23 cellular contexts compared by ENCODE assay signal in the genomic region with DNA sequence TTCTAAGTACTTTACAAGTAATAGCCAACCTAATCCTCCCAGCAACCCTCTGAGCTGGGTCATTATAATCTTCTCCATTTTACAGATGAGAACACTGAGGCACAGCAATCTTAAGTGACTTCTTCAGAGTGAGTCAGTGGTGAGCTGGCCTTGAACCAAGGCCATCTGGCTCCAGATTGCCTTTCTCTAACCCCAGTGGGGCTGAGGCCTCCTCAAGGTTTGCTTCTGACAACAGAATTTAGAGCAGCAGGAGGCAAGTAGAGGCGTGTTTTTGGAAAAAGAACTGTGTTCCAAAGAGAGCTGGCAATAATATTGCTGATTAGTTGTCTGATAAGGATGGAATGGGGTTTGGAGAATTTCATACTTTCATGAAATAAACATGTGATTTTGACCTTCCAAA. TPM values are rescaled to one million over a fixed set of nuclear protein-coding genes. Genes with fewer than 3 reads are reported as not detected.
DNase-seq lines count a peak whose midpoint lies in the region; TF ChIP-seq lines count a peak whose summit lies in the region.
"Had no signal": no experiment of that assay in that cellular context is flagged by ENCODE, and none has a peak within 500 bp of the region (broad histone marks: within the 10 kb centered on the region; RNA-seq: fewer than 3 reads in every experiment).

No MANE protein-coding gene starts in this region.

- H3K9me3 ChIP-seq in adipocyte (ENCODE audit: control insufficient read depth, low read length): no peaks in the 10 kb centered on the region
- H3K9me3 ChIP-seq in ovary: no peaks in the 10 kb centered on the region
- H3K9me3 ChIP-seq: esophagus squamous epithelium, SJCRH30 had no signal

- no peak for TF ChIP-seq POLR2A in ovary (IDR thresholded peaks at IDR 0.05)

- TF ChIP-seq CTCF in fibroblast of mammary gland (conservative IDR thresholded peaks at IDR 0.05; ENCODE audit: control insufficient read depth, insufficient read depth, low read depth, low read length): no peak
- no peak for TF ChIP-seq CTCF in ovary (IDR thresholded peaks at IDR 0.05)

- H3K4me1 ChIP-seq in adipocyte (ENCODE audit: control insufficient read depth, insufficient read depth, low read length) (peaks cover 9% of the 10 kb centered on the region), ovary (ENCODE audit: insufficient read depth) (no peaks in the 10 kb centered on the region)
- H3K4me1 ChIP-seq: SJCRH30 had no signal

- WGBS in ovary, 3 donors: 49 to 69% (median 67%) methylated on average over 1 of the region's 1 CpG

- DNase-seq in EH (ENCODE audit: low read depth) (peak; percentile 27), adipocyte (ENCODE audit: low read depth) (peak; percentile 58), fibroblast of mammary gland (ENCODE audit: low read depth) (peak; percentile 67), ovary (peak in 4 of 5 donors; percentile 23 to 54 (median 42)), 8988T (no peak), NCI-H345 (lab: John Stamatoyannopoulos, UW) (no peak), DMS53 treated with DMSO at 0.1 percent for 48 hours (lab: John Stamatoyannopoulos, UW; ENCODE audit: unreplicated experiment) (no peak)
- DNase-seq in activated CD4-positive, CD25-positive, alpha-beta regulatory T cell (lab: John Stamatoyannopoulos, UW): no peak
- DNase-seq: activated CD4-positive, alpha-beta memory T cell treated with anti-CD3 and anti-CD28 coated beads for 36 hours; activated T-cell treated with anti-CD3 and anti-CD28 coated beads for 4 hours; CD4-positive, alpha-beta memory T cell; effector memory CD4-positive, alpha-beta T cell; esophagus squamous epithelium; hippocampal formation; NCI-H146; nucleus accumbens; PC-3; SJCRH30 had no signal

- H3K36me3 ChIP-seq in adipocyte (ENCODE audit: control insufficient read depth, insufficient read depth, low read length, severe bottlenecking) (peaks cover 11% of the 10 kb centered on the region), ovary (no peaks in the 10 kb centered on the region)
- H3K36me3 ChIP-seq: SJCRH30 had no signal

- H3K27me3 ChIP-seq in adipocyte (replicated peaks; ENCODE audit: control insufficient read depth, insufficient read depth, low read length): peaks cover 4% of the 10 kb centered on the region
- H3K27me3 ChIP-seq in ovary: no peaks in the 10 kb centered on the region
- H3K27me3 ChIP-seq: esophagus squamous epithelium, SJCRH30 had no signal

- no peak overlapping the region for H3K4me3 ChIP-seq in adipocyte (ENCODE audit: low read length)
- no peak overlapping the region for H3K4me3 ChIP-seq in fibroblast of mammary gland (ENCODE audit: control insufficient read depth, low read depth, low read length)
- H3K4me3 ChIP-seq in ovary: no peak overlapping the region
- H3K4me3 ChIP-seq: esophagus squamous epithelium, GM23338, SJCRH30 had no signal

- intact Hi-C loops in ovary (cut with DNase I): no loop called here

- no peak overlapping the region for H3K27ac ChIP-seq in ovary
- H3K27ac ChIP-seq: esophagus squamous epithelium, HL-60, SJCRH30 had no signal

- no peak overlapping the region for H3K9ac ChIP-seq in adipocyte (ENCODE audit: low read length)

- no peak for TF ChIP-seq EP300 in ovary (IDR thresholded peaks at IDR 0.05)

RNA-seq across cellular contexts. Expression of gene PIR, which starts 41.2 kb away (rescaled TPM):
- 10 to 100 TPM in 6 of 7 donors, 1 to 10 TPM in 1; 8.2 to 23.7 (median 12.5) TPM for total RNA-seq in ovary
- polyA plus RNA-seq in ovary: 10 to 100 TPM; 17.9 to 23.7 TPM
- polyA plus RNA-seq: CD4-positive, alpha-beta memory T cell had no signal

RNA-seq across cellular contexts. Expression of gene BMX, which starts 48.7 kb away (rescaled TPM):
- 1 to 10 TPM in 6 of 7 donors, under 1 TPM in 1; 0.50 to 1.7 (median 1.1) TPM for total RNA-seq in ovary
- polyA plus RNA-seq in ovary: 1 to 10 TPM; 1.5 to 3.9 TPM
- total RNA-seq: activated CD4-positive, alpha-beta memory T cell treated with anti-CD3 and anti-CD28 coated beads for 36 hours; CD4-positive, alpha-beta memory T cell; GM23338; M059J; PC-3; T-helper 2 cell treated with Interferon-gamma antibody and Interleukin-4, amounts not matched to agents 100 ng/mL and 5 ng/mL, for 36 hours had no signal
- polyA plus RNA-seq: AG04450; CD4-positive, alpha-beta memory T cell; GM23338 had no signal

Comparison
In these comparisons a context has a peak if more than half of its experiments do, and no peak if none do; other contexts are left out.
1. DNase-seq: peak in EH (single experiment), adipocyte (single experiment), fibroblast of mammary gland (single experiment) and ovary (4 of 5); none in 8988T (single experiment), activated CD4-positive, CD25-positive, alpha-beta regulatory T cell (0 of 4), NCI-H345 (single experiment) and DMS53 treated with DMSO at 0.1 percent for 48 hours (single experiment).